ENCODE assay signal across 20 cellular contexts in genomic region chr22:49798486-49799151, GRCh38.
"Had no signal": no experiment of that assay in that cellular context is flagged by ENCODE, and none has a peak within 500 bp of the region (broad histone marks: within the 10 kb centered on the region; RNA-seq: fewer than 3 reads in every experiment).

No MANE protein-coding gene starts in this region.

- H3K9me3 ChIP-seq: esophagus squamous epithelium, gastroesophageal sphincter, suprapubic skin, thyroid gland had no signal

- H3K27me3 Mint-ChIP-seq: dendritic cell treated with granulocyte-macrophage colony-stimulating factor and Interleukin-4, amounts not matched to agents 40 ng/mL and 50 ng/mL, for 4 days; naive thymus-derived CD4-positive, alpha-beta T cell; type B pancreatic cell had no signal

- H3K27ac ChIP-seq: esophagus squamous epithelium, gastroesophageal sphincter, hepatocyte, suprapubic skin, thyroid gland had no signal

- H3K27ac Mint-ChIP-seq: dendritic cell treated with granulocyte-macrophage colony-stimulating factor and Interleukin-4, amounts not matched to agents 40 ng/mL and 50 ng/mL, for 4 days; nephron progenitor cell; type B pancreatic cell had no signal

- H3K4me3 Mint-ChIP-seq: dendritic cell treated with granulocyte-macrophage colony-stimulating factor and Interleukin-4, amounts not matched to agents 40 ng/mL and 50 ng/mL, for 4 days; naive thymus-derived CD4-positive, alpha-beta T cell; nephron progenitor cell; type B pancreatic cell had no signal

- H3K4me2 ChIP-seq: hepatocyte had no signal

- ATAC-seq: gastroesophageal sphincter; stimulated activated naive CD8-positive, alpha-beta T cell treated with anti-CD3 and anti-CD28 coated beads, Interleukin-15, Interleukin-2, amounts not matched to agents 100 U/mL and 50 U/mL, for 24 hours had no signal

- H2AFZ ChIP-seq: hepatocyte had no signal

- H3K9me3 Mint-ChIP-seq: dendritic cell treated with granulocyte-macrophage colony-stimulating factor and Interleukin-4, amounts not matched to agents 40 ng/mL and 50 ng/mL, for 4 days; naive thymus-derived CD4-positive, alpha-beta T cell; nephron progenitor cell; type B pancreatic cell had no signal

- DNase-seq: esophagus squamous epithelium; foreskin fibroblast; head of caudate nucleus; kidney; left cardiac atrium; mesendoderm; naive thymus-derived CD4-positive, alpha-beta T cell; nephron progenitor cell; small intestine; stimulated activated CD4-positive, alpha-beta T cell treated with anti-CD3 and anti-CD28 coated beads, Interleukin-12 subunit alpha, Interleukin-12 subunit beta, amount 100 ng/mL, for 4 hours; stimulated activated CD4-positive, alpha-beta T cell treated with anti-CD3 and anti-CD28 coated beads, Interleukin-2, amount 100 ng/mL, for 48 hours; stimulated activated naive CD8-positive, alpha-beta T cell treated with anti-CD3 and anti-CD28 coated beads, Interleukin-15, Interleukin-2, amounts not matched to agents 100 U/mL and 50 U/mL, for 24 hours; thyroid gland had no signal

- H3K27me3 ChIP-seq: esophagus squamous epithelium, gastroesophageal sphincter, hepatocyte, suprapubic skin, thyroid gland had no signal

- FAIRE-seq: colon, kidney, small intestine, urothelium cell line had no signal

- H3K4me3 ChIP-seq: esophagus squamous epithelium, gastroesophageal sphincter, hepatocyte, suprapubic skin, thyroid gland had no signal
